Comparison of ENCODE assay signal across 1 cellular context in genomic region chr22:20316217-20316843, GRCh38.
TF ChIP-seq lines count a peak whose summit lies in the region.

No MANE protein-coding gene starts in this region.

TF ChIP-seq in H1, 55 proteins besides CTCF, POLR2A, EP300 and RAD21:
- TF ChIP-seq YY1 (IDR thresholded peaks at IDR 0.05; ENCODE audit: low read depth, low read length) (no peak), EZH2 (IDR thresholded peaks at IDR 0.05; ENCODE audit: low read depth, low read length, severe bottlenecking) (no peak), SP4 (IDR thresholded peaks at IDR 0.05; ENCODE audit: low read length) (no peak), SRF (IDR thresholded peaks at IDR 0.05; ENCODE audit: low read depth, low read length) (no peak), GTF2F1 (IDR thresholded peaks at IDR 0.05; ENCODE audit: borderline replicate concordance, low read depth, low read length) (no peak), TBP (IDR thresholded peaks at IDR 0.05; ENCODE audit: low read depth, low read length) (no peak), RFX5 (IDR thresholded peaks at IDR 0.05; ENCODE audit: borderline replicate concordance, low read depth, low read length) (no peak), SIRT6 (IDR thresholded peaks at IDR 0.05; ENCODE audit: low read length) (no peak), MAX (IDR thresholded peaks at IDR 0.05) (no peak), HDAC2 (IDR thresholded peaks at IDR 0.05; ENCODE audit: borderline replicate concordance in 1 of 2, low read depth in 2 of 2, low read length in 2 of 2) (no peak)
TF ChIP-seq in H1: peak in this region for 0.
